Comparison of ENCODE assay signal across 8 cellular contexts in genomic region chr17:30969989-30970680, GRCh38. TPM values are rescaled to one million over a fixed set of nuclear protein-coding genes. Genes with fewer than 3 reads are reported as not detected.
DNase-seq lines count a peak whose midpoint lies in the region; ATAC-seq and TF ChIP-seq lines count a peak whose summit lies in the region.

No MANE protein-coding gene starts in this region.

- dilution Hi-C loops in IMR-90 (cut with HindIII; ENCODE audit: low sequenced_read_pairs, unreplicated experiment): no loop called here

- H3K9me3 ChIP-seq in ES-I3 (ENCODE audit: control insufficient read depth, insufficient read depth, low read length) (no peaks in the 10 kb centered on the region), IMR-90 (ENCODE audit: control insufficient read depth, insufficient read depth, low read length) (no peaks in the 10 kb centered on the region), right cardiac atrium (ENCODE audit: control insufficient read depth, low read length) (no peaks in the 10 kb centered on the region), sigmoid colon (no peaks in the 10 kb centered on the region)

- H3K14ac ChIP-seq in IMR-90 (replicated peaks; ENCODE audit: low read depth, low read length): peak overlapping the region; percentile 88

- H2BK15ac ChIP-seq in IMR-90 (ENCODE audit: low read depth, low read length): peak overlapping the region; percentile 7; the same call in 1 of the 3 replicates

- H3K36me3 ChIP-seq in ES-I3 (ENCODE audit: insufficient read depth, low read length): no peaks in the 10 kb centered on the region
- peaks cover under 1% of the 10 kb centered on the region; the same call in 1 of the 2 replicates for H3K36me3 ChIP-seq in IMR-90 (ENCODE audit: control insufficient read depth, insufficient read depth, low read length)
- H3K36me3 ChIP-seq in sigmoid colon: peaks cover 0 to 5% (median 0%) of the 10 kb centered on the region in 4 donors

- CTCF ChIA-PET in IMR-90 (lab: Yijun Ruan, JAX): interaction anchor here (0.6 to 0.9 kb wide), 4 partner anchors 75 to 191 kb away, joined by 3 to 4 read pairs (median 4); no protein-coding TSS in a partner anchor

- peak overlapping the region; percentile 69 for H2BK120ac ChIP-seq in IMR-90 (ENCODE audit: low read depth, low read length)

- peak overlapping the region; percentile 68 for H3K27ac ChIP-seq in IMR-90 (ENCODE audit: insufficient read depth, low read length)
- H3K27ac ChIP-seq in right cardiac atrium (ENCODE audit: low read length): peak overlapping the region; percentile 80
- H3K27ac ChIP-seq in sigmoid colon: peak overlapping the region; percentile 90 to 97 (median 94)

- peak overlapping the region; percentile 86 for H3K56ac ChIP-seq in IMR-90 (ENCODE audit: extremely low read depth, insufficient read depth, low read length)

- peak overlapping the region; percentile 68 to 95 for H4K8ac ChIP-seq in IMR-90 (ENCODE audit: low read depth in 2 of 2, low read length in 2 of 2)

- DNase-seq in IMR-90 (no peak), right cardiac atrium (no peak), sigmoid colon (no peak), DMS 273 treated with DMSO at 0.1 percent for 48 hours (lab: John Stamatoyannopoulos, UW) (no peak), NCI-H2029 treated with DMSO at 0.1 percent for 48 hours (lab: John Stamatoyannopoulos, UW) (no peak)
- peak in 1 of 2 donors; percentile 38 for DNase-seq in activated naive CD4-positive, alpha-beta T cell treated with anti-CD3 and anti-CD28 coated beads, Interleukin-2, amount 50 U/mL, for 72 hours (ENCODE audit: low spot score in 2 of 2)

- H3K23ac ChIP-seq in IMR-90 (ENCODE audit: low read depth, low read length): peak overlapping the region; percentile 90

- H2BK5ac ChIP-seq in IMR-90 (ENCODE audit: low read depth, low read length, poor library complexity, severe bottlenecking): peak overlapping the region; percentile 75

- peak overlapping the region; percentile 95 to 96 for H3K27ac Mint-ChIP-seq in activated naive CD4-positive, alpha-beta T cell treated with anti-CD3 and anti-CD28 coated beads, Interleukin-2, amount 50 U/mL, for 72 hours

- BruUV-seq in IMR-90 (replicated peaks; lab: Mats Ljungman, UMichigan): no TSS peak

- peak overlapping the region; percentile 59 for H2BK20ac ChIP-seq in IMR-90 (ENCODE audit: low read depth, low read length)

- H2AFZ ChIP-seq in IMR-90 (replicated peaks; ENCODE audit: low read length, poor library complexity): peak overlapping the region; percentile 96

- H4K91ac ChIP-seq in IMR-90 (ENCODE audit: insufficient read depth, low read depth, low read length): peak overlapping the region; percentile 64

- TF ChIP-seq RAD21 in IMR-90 (IDR thresholded peaks at IDR 0.05; ENCODE audit: low read length): no peak

- H4K20me1 ChIP-seq in IMR-90 (ENCODE audit: insufficient read depth, low read length): no peaks in the 10 kb centered on the region

- no peak for TF ChIP-seq POLR2A in IMR-90 (IDR thresholded peaks at IDR 0.05; ENCODE audit: low read depth, low read length)
- no peak for TF ChIP-seq POLR2A in sigmoid colon (IDR thresholded peaks at IDR 0.05)

- H3K4me1 ChIP-seq in ES-I3 (ENCODE audit: insufficient read depth, low read length) (no peaks in the 10 kb centered on the region), IMR-90 (ENCODE audit: control insufficient read depth, insufficient read depth, low read length) (peaks cover 3% of the 10 kb centered on the region; the same call in 1 of the 2 replicates), right cardiac atrium (ENCODE audit: control insufficient read depth, insufficient read depth, low read length) (no peaks in the 10 kb centered on the region), sigmoid colon (peaks cover 0 to 31% (median 5%) of the 10 kb centered on the region in 4 donors)

- H3K18ac ChIP-seq in IMR-90 (ENCODE audit: low read depth, low read length): peak overlapping the region; percentile 74

- ATAC-seq in IMR-90 (ENCODE audit: low read depth) (peak; percentile 9), right cardiac atrium (peak in 1 of 2 donors; percentile 17), GM21447 (IDR thresholded peaks at IDR 0.05; ENCODE audit: unreplicated experiment) (no peak)
- ATAC-seq in activated naive CD4-positive, alpha-beta T cell treated with anti-CD3 and anti-CD28 coated beads, Interleukin-2, amount 50 U/mL, for 72 hours: peak; percentile 25 to 62

- peak overlapping the region; percentile 85 for H3K4me2 ChIP-seq in IMR-90 (ENCODE audit: low read depth, low read length)

- H4K5ac ChIP-seq in IMR-90 (ENCODE audit: low read depth, low read length): peak overlapping the region; percentile 56

- TF ChIP-seq EP300 in sigmoid colon (IDR thresholded peaks at IDR 0.05): no peak

- intact Hi-C loops in IMR-90 (cut with micrococcal nuclease) (loop anchor here (2.0 kb wide), 1 partner anchor 63 kb away; the partner anchor contains the start of gene TEFM), right cardiac atrium (cut with DNase I) (no loop called here), sigmoid colon (cut with DNase I) (loop anchor here (1.0 to 5.0 kb wide), 2 partner anchors 37 to 64 kb away; partner anchors contain the start of gene TEFM)

- H3K27me3 ChIP-seq in IMR-90 (ENCODE audit: control insufficient read depth, insufficient read depth, low read length) (no peaks in the 10 kb centered on the region), right cardiac atrium (ENCODE audit: control insufficient read depth, insufficient read depth) (no peaks in the 10 kb centered on the region), sigmoid colon (no peaks in the 10 kb centered on the region)

- WGBS in IMR-90 (ENCODE audit: extremely low coverage in 2 of 2, insufficient read length in 1 of 2), 2 experiments: 9% methylated on average over 11 of the region's 23 CpGs; no CpG with 5 or more reads in 1 of the 2 experiments
- WGBS in right cardiac atrium: 20% methylated on average over 23 of the region's 23 CpGs
- WGBS in sigmoid colon, 2 donors: 5 to 13% methylated on average over 23 of the region's 23 CpGs

- in situ Hi-C loops in IMR-90 (cut with MboI; ENCODE audit: low sequenced_read_pairs): no loop called here

- H2AK9ac ChIP-seq in IMR-90 (replicated peaks; ENCODE audit: low read depth, low read length, poor library complexity): peak overlapping the region; percentile 56

- H3K36me3 Mint-ChIP-seq in activated naive CD4-positive, alpha-beta T cell treated with anti-CD3 and anti-CD28 coated beads, Interleukin-2, amount 50 U/mL, for 72 hours: peaks cover 23 to 26% of the 10 kb centered on the region in 2 donors

- H3K9me1 ChIP-seq in IMR-90 (ENCODE audit: insufficient read depth, low read length): peaks cover 2% of the 10 kb centered on the region

- peak overlapping the region; percentile 83 for H3K4ac ChIP-seq in IMR-90 (ENCODE audit: low read depth, low read length)

- H3K9me3 Mint-ChIP-seq in activated naive CD4-positive, alpha-beta T cell treated with anti-CD3 and anti-CD28 coated beads, Interleukin-2, amount 50 U/mL, for 72 hours: peaks cover 0 to 5% of the 10 kb centered on the region in 2 donors

- H2AK5ac ChIP-seq in IMR-90 (ENCODE audit: low read depth, low read length): peak overlapping the region; percentile 47

- TF ChIP-seq CTCF in IMR-90 (conservative IDR thresholded peaks at IDR 0.05; ENCODE audit: low read depth, low read length) (no peak), sigmoid colon (IDR thresholded peaks at IDR 0.05) (no peak)

- peak overlapping the region; percentile 53 for H3K4me3 ChIP-seq in IMR-90 (ENCODE audit: insufficient read depth, low read depth, low read length)
- H3K4me3 ChIP-seq in right cardiac atrium (ENCODE audit: low read length): peak overlapping the region; percentile 65
- peak overlapping the region; percentile 63 to 90 (median 73) for H3K4me3 ChIP-seq in sigmoid colon

- POLR2A ChIA-PET in IMR-90 (lab: Charles Lee; ENCODE audit: unreplicated experiment): interaction anchor here (0.6 to 0.9 kb wide), 2 partner anchors 33 to 127 kb away, joined by 3 read pairs; no protein-coding TSS in a partner anchor

- H3K9ac ChIP-seq in ES-I3 (ENCODE audit: low read depth, low read length) (peak overlapping the region; percentile 89), IMR-90 (ENCODE audit: low read depth, low read length) (peak overlapping the region; percentile 67)

- H3K79me1 ChIP-seq in IMR-90 (ENCODE audit: low read depth in 1 of 2, low read length in 2 of 2): peaks cover 16 to 39% of the 10 kb centered on the region in 2 experiments

TF ChIP-seq in IMR-90, 13 proteins besides CTCF, POLR2A, EP300 and RAD21:
- TF ChIP-seq RFX5 (IDR thresholded peaks at IDR 0.05; ENCODE audit: low read depth, low read length): no peak
- TF ChIP-seq CEBPB (IDR thresholded peaks at IDR 0.05; ENCODE audit: low read depth, low read length): no peak
- TF ChIP-seq MXI1 (IDR thresholded peaks at IDR 0.05; ENCODE audit: borderline replicate concordance, low read depth, low read length): no peak
- no peak for TF ChIP-seq CHD1 (IDR thresholded peaks at IDR 0.05; ENCODE audit: low read depth, low read length)
- no peak for TF ChIP-seq SMC3 (IDR thresholded peaks at IDR 0.05; ENCODE audit: low read depth, low read length)
- 0 out of 2 replicates have a peak, but pooled peaks have one; percentile 1 for TF ChIP-seq MAFK (IDR thresholded peaks at IDR 0.05; ENCODE audit: low read depth, low read length)
- TF ChIP-seq FOS (IDR thresholded peaks at IDR 0.05; ENCODE audit: low read depth, low read length): no peak

RNA-seq across cellular contexts. Expression of gene RNF135, which starts 0.7 kb away (rescaled TPM):
- total RNA-seq in IMR-90 (2012; rRNA removed) (5.3 and 5.9 TPM in 2 replicates), right cardiac atrium (10 to 100 TPM in 2 of 4 donors, 1 to 10 TPM in 2; 7.7 to 10.4 (median 9.7) TPM), sigmoid colon (10 to 100 TPM; 17.9 to 25.3 (median 18.8) TPM)
- polyA plus RNA-seq in IMR-90 (2012; rRNA removed) (8.6 and 9.0 TPM in 2 replicates), right cardiac atrium (6.6 TPM), sigmoid colon (10 to 100 TPM; 13.0 to 28.2 (median 26.1) TPM)
- polyA plus RNA-seq in IMR-90 (2012; cell fraction: cytosol; rRNA removed): 8.2 and 8.4 TPM in 2 replicates
- 5.9 and 8.5 TPM in 2 replicates for polyA plus RNA-seq in IMR-90 (2012; cell fraction: nucleus; rRNA removed; ENCODE audit: low replicate concordance)
- total RNA-seq in activated naive CD4-positive, alpha-beta T cell treated with anti-CD3 and anti-CD28 coated beads, Interleukin-2, amount 50 U/mL, for 72 hours: 1 to 10 TPM; 3.7 to 4.2 TPM

RNA-seq across cellular contexts. Expression of gene ADAP2, which starts 48.4 kb away (rescaled TPM):
- total RNA-seq in IMR-90 (2012; rRNA removed): 0.90 and 1.1 TPM in 2 replicates
- polyA plus RNA-seq in IMR-90 (2012; rRNA removed): 0.90 and 1.2 TPM in 2 replicates
- 0.79 and 6.5 TPM in 2 replicates for polyA plus RNA-seq in IMR-90 (2012; cell fraction: cytosol; rRNA removed)
- polyA plus RNA-seq in IMR-90 (2012; cell fraction: nucleus; rRNA removed; ENCODE audit: low replicate concordance): 1.6 and 1.9 TPM in 2 replicates
- 1 to 10 TPM in 1 of 2 donors, not detected in 1; 1.3 TPM for total RNA-seq in activated naive CD4-positive, alpha-beta T cell treated with anti-CD3 and anti-CD28 coated beads, Interleukin-2, amount 50 U/mL, for 72 hours
- total RNA-seq in right cardiac atrium: 10 to 100 TPM in 3 of 4 donors, 1 to 10 TPM in 1; 8.2 to 14.4 (median 11.1) TPM
- 3.1 TPM for polyA plus RNA-seq in right cardiac atrium
- total RNA-seq in sigmoid colon: 10 to 100 TPM; 11.8 to 20.8 (median 18.4) TPM
- polyA plus RNA-seq in sigmoid colon: 10 to 100 TPM in 1 of 3 donors, 1 to 10 TPM in 2; 9.0 to 15.0 (median 9.9) TPM

Comparison
In these comparisons a context has a peak if more than half of its experiments do, and no peak if none do; other contexts are left out.
1. intact Hi-C loops: an anchor here in IMR-90 (2.0 kb wide) and sigmoid colon (1.0 to 5.0 kb wide); none called in right cardiac atrium.